Comparison of ENCODE assay signal across 8 cellular contexts in genomic region chr9:128828719-128829452, GRCh38. TPM values are rescaled to one million over a fixed set of nuclear protein-coding genes. Genes with fewer than 3 reads are reported as not detected.
A peak's percentile ranks its signal among the peaks of the same experiment; 100 is the strongest.
DNase-seq lines count a peak whose midpoint lies in the region; ATAC-seq and TF ChIP-seq lines count a peak whose summit lies in the region.

No MANE protein-coding gene starts in this region.

- peak overlapping the region; percentile 80 for H3K9ac ChIP-seq in iPS-18a (ENCODE audit: low read length)

- no peaks in the 10 kb centered on the region for H3K27me3 ChIP-seq in iPS-18a (ENCODE audit: control insufficient read depth, insufficient read depth, low read length)
- H3K27me3 ChIP-seq in stomach = no peaks in the 10 kb centered on the region

- ATAC-seq in GM21717 (IDR thresholded peaks at IDR 0.05; ENCODE audit: unreplicated experiment) = peak; percentile 5
- ATAC-seq in activated B cell treated with CpG ODN at 0.5 μM for 24 hours (ENCODE audit: low read depth) = no peak

- peak overlapping the region; percentile 84 for H3K4me3 ChIP-seq in AG10803 (ENCODE audit: low read length)
- peak overlapping the region; percentile 87 for H3K4me3 ChIP-seq in iPS-18a (ENCODE audit: low read length)
- H3K4me3 ChIP-seq in stomach = peak overlapping the region; percentile 87 to 97 (median 96)

- H3K36me3 ChIP-seq in iPS-18a (ENCODE audit: control insufficient read depth, low read depth, low read length) = peaks cover 32% of the 10 kb centered on the region
- peaks cover 22 to 55% (median 49%) of the 10 kb centered on the region in 4 donors for H3K36me3 ChIP-seq in stomach

- no peaks in the 10 kb centered on the region for H3K9me3 Mint-ChIP-seq in activated B cell treated with CpG ODN at 0.5 μM for 24 hours

- peak overlapping the region; percentile 94 for H3K4me3 Mint-ChIP-seq in activated B cell treated with CpG ODN at 0.5 μM for 24 hours

- H3K27ac ChIP-seq in iPS-18a (ENCODE audit: low read length) (no peak overlapping the region), stomach (peak overlapping the region; percentile 71 to 92 (median 80))

- H3K4me1 ChIP-seq in iPS-18a (ENCODE audit: control insufficient read depth, low read depth, low read length) = no peaks in the 10 kb centered on the region
- H3K4me1 ChIP-seq in stomach = peaks cover 10 to 34% (median 29%) of the 10 kb centered on the region in 4 donors

- no peaks in the 10 kb centered on the region for H3K27me3 Mint-ChIP-seq in activated B cell treated with CpG ODN at 0.5 μM for 24 hours

- TF ChIP-seq EP300 in stomach (IDR thresholded peaks at IDR 0.05) = no peak

- peaks cover 38% of the 10 kb centered on the region for H3K36me3 Mint-ChIP-seq in activated B cell treated with CpG ODN at 0.5 μM for 24 hours (ENCODE audit: low read depth)

- peak overlapping the region; percentile 90 for H3K27ac Mint-ChIP-seq in activated B cell treated with CpG ODN at 0.5 μM for 24 hours

- intact Hi-C loops in activated B cell treated with CpG ODN at 0.5 μM for 24 hours (cut with micrococcal nuclease) (loop anchor here (1.0 kb wide), 2 partner anchors 11 to 53 kb away; partner anchors contain the start of genes ENDOG and LRRC8A), stomach (cut with DNase I; ENCODE audit: low total_unique reads) (no loop called here)

- H3K4me1 Mint-ChIP-seq in activated B cell treated with CpG ODN at 0.5 μM for 24 hours = peaks cover 22% of the 10 kb centered on the region

- no peak for TF ChIP-seq CTCF in AG10803 (conservative IDR thresholded peaks at IDR 0.05; ENCODE audit: low read length)
- no peak for TF ChIP-seq CTCF in activated B cell treated with CpG ODN at 0.5 μM for 24 hours (IDR thresholded peaks at IDR 0.05)
- TF ChIP-seq CTCF in stomach (IDR thresholded peaks at IDR 0.05) = no peak

- TF ChIP-seq POLR2A in stomach (IDR thresholded peaks at IDR 0.05) = no peak

- H3K9me3 ChIP-seq in iPS-18a (ENCODE audit: control insufficient read depth, low read depth, low read length) (no peaks in the 10 kb centered on the region), stomach (no peaks in the 10 kb centered on the region)

- DNase-seq in AG10803 (ENCODE audit: low read depth) = no peak
- DNase-seq in activated B cell treated with CpG ODN at 0.5 μM for 24 hours = no peak
- DNase-seq in stomach = no peak
- DNase-seq in MV-4-11 (lab: John Stamatoyannopoulos, UW) = no peak
- DNase-seq in NCI-H1105 (lab: John Stamatoyannopoulos, UW) = no peak
- DNase-seq in NCI-H1694 (lab: John Stamatoyannopoulos, UW) = no peak

- WGBS in stomach, 5 donors = 31 to 34% (median 32%) methylated on average over 18 of the region's 18 CpGs

- POLR2A ChIA-PET in activated B cell treated with CpG ODN at 0.5 μM for 24 hours (lab: Charles Lee) = interaction anchor here (0.5 to 1.6 kb wide), 11 partner anchors 10 to 1032 kb away, joined by 3 to 49 read pairs (median 5); partner anchors contain the start of genes ENDOG, KYAT1, LRRC8A and MIGA2

- CTCF ChIA-PET in activated B cell treated with CpG ODN at 0.5 μM for 24 hours (lab: Charles Lee) = interaction anchor here (1.3 to 1.4 kb wide), 2 partner anchors 10 to 100 kb away, joined by 3 to 12 read pairs; partner anchors contain the start of gene ENDOG

RNA-seq across cellular contexts. Expression of gene SPOUT1, which starts 0.7 kb away (rescaled TPM):
- total RNA-seq in activated B cell treated with CpG ODN at 0.5 μM for 24 hours = 78.9 and 79.1 TPM in 2 replicates
- 100 to 1,000 TPM in 1 of 5 donors, 10 to 100 TPM in 4; 11.1 to 104 (median 14.2) TPM for total RNA-seq in stomach
- 10 to 100 TPM; 13.4 to 31.3 (median 29.4) TPM for polyA plus RNA-seq in stomach

RNA-seq across cellular contexts. Expression of gene ENDOG, which starts 10.6 kb away (rescaled TPM):
- total RNA-seq in activated B cell treated with CpG ODN at 0.5 μM for 24 hours = 14.6 and 16.9 TPM in 2 replicates
- 100 to 1,000 TPM in 1 of 5 donors, 10 to 100 TPM in 2, 1 to 10 TPM in 2; 5.0 to 186 (median 38.5) TPM for total RNA-seq in stomach
- 10 to 100 TPM; 22.9 to 32.5 (median 30.4) TPM for polyA plus RNA-seq in stomach

RNA-seq across cellular contexts. Expression of gene TBC1D13, which starts 41.8 kb away (rescaled TPM):
- total RNA-seq in activated B cell treated with CpG ODN at 0.5 μM for 24 hours = 21.5 and 26.4 TPM in 2 replicates
- 10 to 100 TPM in 3 of 5 donors, 1 to 10 TPM in 2; 5.8 to 50.6 (median 11.4) TPM for total RNA-seq in stomach
- polyA plus RNA-seq in stomach = 10 to 100 TPM; 11.3 to 13.9 (median 11.6) TPM

RNA-seq across cellular contexts. Expression of gene KYAT1, which starts 52.9 kb away (rescaled TPM):
- total RNA-seq in activated B cell treated with CpG ODN at 0.5 μM for 24 hours = 2.0 and 4.3 TPM in 2 replicates
- 10 to 100 TPM in 2 of 5 donors, 1 to 10 TPM in 2, under 1 TPM in 1; 0.58 to 25.7 (median 6.1) TPM for total RNA-seq in stomach
- 1 to 10 TPM; 4.8 to 7.5 (median 5.3) TPM for polyA plus RNA-seq in stomach

RNA-seq across cellular contexts. Expression of gene LRRC8A, which starts 53.0 kb away (rescaled TPM):
- total RNA-seq in activated B cell treated with CpG ODN at 0.5 μM for 24 hours (9.0 and 10.4 TPM in 2 replicates), stomach (10 to 100 TPM; 14.7 to 63.7 (median 25.1) TPM)
- polyA plus RNA-seq in stomach = 10 to 100 TPM; 11.2 to 22.7 (median 13.6) TPM
